Comparison of ENCODE assay signal across 8 cellular contexts in the genomic region with DNA sequence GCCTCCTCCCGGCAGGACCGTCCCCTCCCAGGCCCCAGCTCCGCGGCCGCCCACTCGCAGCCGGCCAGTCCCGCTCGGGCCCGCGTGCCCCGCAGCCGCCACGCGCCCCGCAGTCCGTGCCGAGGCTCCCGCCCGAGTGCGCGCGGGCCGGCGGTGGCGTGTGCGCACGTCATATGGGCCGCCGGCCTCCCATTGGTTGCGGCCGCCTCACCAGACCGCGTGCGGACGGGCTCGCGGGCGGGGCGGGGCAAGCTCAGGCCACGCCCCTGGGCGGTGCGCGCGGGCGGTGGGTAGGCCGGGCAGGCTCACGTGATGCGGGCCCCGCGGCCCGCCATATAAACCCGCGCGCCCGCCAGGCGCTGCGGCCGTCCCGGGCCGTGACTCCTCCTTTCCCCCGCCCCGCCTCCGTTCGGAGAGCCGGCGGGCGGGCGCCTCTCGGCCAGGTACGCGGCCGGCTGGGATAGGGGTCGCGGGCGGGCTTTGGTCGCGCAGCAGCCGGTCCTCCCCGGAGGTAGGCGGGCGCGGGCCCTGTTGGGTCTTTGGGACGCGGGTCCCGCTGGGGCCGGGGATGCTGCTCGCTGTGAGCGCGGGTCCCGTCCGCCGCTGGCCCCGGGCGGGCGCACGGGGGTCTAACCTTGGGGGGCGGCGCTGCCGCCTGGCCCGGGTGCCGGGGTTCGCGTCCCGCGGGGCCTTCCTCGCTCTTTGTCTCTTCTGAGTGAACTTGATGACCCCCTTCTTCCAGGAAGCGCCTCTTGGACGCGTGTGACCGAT. TPM values are rescaled to one million over a fixed set of nuclear protein-coding genes. Genes with fewer than 3 reads are reported as not detected.
DNase-seq lines count a peak whose midpoint lies in the region; ATAC-seq and TF ChIP-seq lines count a peak whose summit lies in the region.

A gene (plus strand): TSS at position 362 of the 771 bp plus-strand sequence. CDS start 408 bp downstream, at position 770.

- H3F3A ChIP-seq in GM23248 (ENCODE audit: insufficient read depth) (peaks cover 28% of the 10 kb centered on the region), neural cell (ENCODE audit: insufficient read depth, low read length, poor library complexity, severe bottlenecking) (no peaks in the 10 kb centered on the region)

- in situ Hi-C loops in GM23248 (cut with MboI), result no loop called here

- H3K27ac Mint-ChIP-seq in activated T-helper 2 cell treated with anti-CD3 and anti-CD28 coated beads, Interferon-gamma antibody, Interleukin-2, Interleukin-4, amounts not matched to agents 10 μg/mL and 5 μg/mL and 100 μg/mL, durations not matched to agents 14 hours and 24 hours and 36 hours, result peak within 1 kb of the TSS; percentile 95

- TF ChIP-seq EP300 in neural cell (conservative IDR thresholded peaks at IDR 0.05; ENCODE audit: poor library complexity, severe bottlenecking), result peak; percentile 86
- no peak for TF ChIP-seq EP300 in stomach (IDR thresholded peaks at IDR 0.05)

- H3K27me3 ChIP-seq in GM23248 (replicated peaks; ENCODE audit: insufficient read depth) (no peaks in the 10 kb centered on the region), RWPE2 (ENCODE audit: insufficient read depth, poor library complexity, severe bottlenecking) (no peaks in the 10 kb centered on the region), neural cell (ENCODE audit: insufficient read depth, low read depth, low read length) (no peaks in the 10 kb centered on the region), stomach (no peaks in the 10 kb centered on the region)

- peak; percentile 62 for ATAC-seq in RWPE2 (ENCODE audit: low read depth)

- H3K4me1 ChIP-seq in GM23248 (ENCODE audit: insufficient read depth), result peaks cover 26% of the 10 kb centered on the region
- H3K4me1 ChIP-seq in RWPE2 (ENCODE audit: insufficient read depth, poor library complexity, severe bottlenecking), result peaks cover 26% of the 10 kb centered on the region
- H3K4me1 ChIP-seq in stomach, result peaks cover 14 to 55% (median 42%) of the 10 kb centered on the region in 4 donors

- H3K4me3 ChIP-seq in GM23248, result peak within 1 kb of the TSS; percentile 88
- peak within 1 kb of the TSS; percentile 91 for H3K4me3 ChIP-seq in RWPE2 (ENCODE audit: severe bottlenecking)
- peak within 1 kb of the TSS; percentile 97 for H3K4me3 ChIP-seq in neural cell (ENCODE audit: low read length)
- H3K4me3 ChIP-seq in stomach, result peak within 1 kb of the TSS; percentile 75 to 94 (median 82)

- peak in 1 of 4 donors; percentile 32 for TF ChIP-seq POLR2A in stomach (IDR thresholded peaks at IDR 0.05)

- H4K20me1 ChIP-seq in GM23248 (ENCODE audit: insufficient read depth) (no peaks in the 10 kb centered on the region), neural cell (ENCODE audit: insufficient read depth) (no peaks in the 10 kb centered on the region)

- TF ChIP-seq RAD21 in neural cell (conservative IDR thresholded peaks at IDR 0.05), result no peak

- H3K79me2 ChIP-seq in GM23248 (ENCODE audit: insufficient read depth) (peaks cover 32% of the 10 kb centered on the region), neural cell (replicated peaks; ENCODE audit: insufficient read depth, low read length) (peaks cover 35% of the 10 kb centered on the region)

- peaks cover 56% of the 10 kb centered on the region for H3K36me3 Mint-ChIP-seq in activated T-helper 2 cell treated with anti-CD3 and anti-CD28 coated beads, Interferon-gamma antibody, Interleukin-2, Interleukin-4, amounts not matched to agents 10 μg/mL and 5 μg/mL and 100 μg/mL, durations not matched to agents 14 hours and 24 hours and 36 hours (ENCODE audit: low read depth)

- peak within 1 kb of the TSS; percentile 81 for H2AFZ ChIP-seq in GM23248
- H2AFZ ChIP-seq in neural cell (ENCODE audit: low read depth, low read length), result peak within 1 kb of the TSS; percentile 25

- H3K36me3 ChIP-seq in GM23248 (ENCODE audit: low read depth) (peaks cover under 1% of the 10 kb centered on the region; the same call in 1 of the 2 replicates), RWPE2 (ENCODE audit: low read depth) (peaks cover 45% of the 10 kb centered on the region), neural cell (ENCODE audit: insufficient read depth, low read length) (no peaks in the 10 kb centered on the region), stomach (peaks cover 0 to 12% (median 5%) of the 10 kb centered on the region in 4 donors)

- WGBS in GM23248 (ENCODE audit: low coverage in 1 of 2, low lambda C conversion rate in 2 of 2, missing lambda C conversion rate in 2 of 2), 2 experiments, result 2% methylated on average over 47 to 54 of the region's 111 CpGs
- 0 to 2% (median 1%) methylated on average over 15 to 111 of the region's 111 CpGs for WGBS in stomach, 5 donors

- H3K4me3 Mint-ChIP-seq in activated T-helper 2 cell treated with anti-CD3 and anti-CD28 coated beads, Interferon-gamma antibody, Interleukin-2, Interleukin-4, amounts not matched to agents 10 μg/mL and 5 μg/mL and 100 μg/mL, durations not matched to agents 14 hours and 24 hours and 36 hours (ENCODE audit: low read depth), result peak within 1 kb of the TSS; percentile 96

- intact Hi-C loops in activated T-helper 2 cell treated with anti-CD3 and anti-CD28 coated beads, Interferon-gamma antibody, Interleukin-2, Interleukin-4, amounts not matched to agents 10 μg/mL and 5 μg/mL and 100 μg/mL, durations not matched to agents 14 hours and 24 hours and 36 hours (cut with micrococcal nuclease), result loop anchor here (1.0 to 10.0 kb wide), 8 partner anchors 14 to 1477 kb away; a partner anchor contains a TSS
- intact Hi-C loops in stomach (cut with DNase I; ENCODE audit: low total_unique reads), result no loop called here

- H3K9ac ChIP-seq in GM23248 (peak within 1 kb of the TSS; percentile 99), neural cell (ENCODE audit: low read length) (peak within 1 kb of the TSS; percentile 90)

- H3K4me1 Mint-ChIP-seq in activated T-helper 2 cell treated with anti-CD3 and anti-CD28 coated beads, Interferon-gamma antibody, Interleukin-2, Interleukin-4, amounts not matched to agents 10 μg/mL and 5 μg/mL and 100 μg/mL, durations not matched to agents 14 hours and 24 hours and 36 hours (ENCODE audit: low read depth), result peaks cover 56% of the 10 kb centered on the region

- peaks cover 10% of the 10 kb centered on the region for H3K9me3 Mint-ChIP-seq in activated T-helper 2 cell treated with anti-CD3 and anti-CD28 coated beads, Interferon-gamma antibody, Interleukin-2, Interleukin-4, amounts not matched to agents 10 μg/mL and 5 μg/mL and 100 μg/mL, durations not matched to agents 14 hours and 24 hours and 36 hours

- H3K9me3 ChIP-seq in GM23248 (ENCODE audit: low read depth) (no peaks in the 10 kb centered on the region), RWPE2 (ENCODE audit: severe bottlenecking) (no peaks in the 10 kb centered on the region), neural cell (ENCODE audit: low read length) (peaks cover 3% of the 10 kb centered on the region), stomach (no peaks in the 10 kb centered on the region)

- H3K4me2 ChIP-seq in GM23248 (ENCODE audit: unreplicated experiment) (peak within 1 kb of the TSS; percentile 85), neural cell (ENCODE audit: low read length) (peak within 1 kb of the TSS; percentile 74)

- no peaks in the 10 kb centered on the region for H3K9me2 ChIP-seq in GM23248 (ENCODE audit: insufficient read depth)
- H3K9me2 ChIP-seq in neural cell (ENCODE audit: insufficient read depth, low read length), result no peaks in the 10 kb centered on the region

- DNase-seq in Daoy (ENCODE audit: low read depth) (peak; percentile 98), GM23248 (peak; percentile 97), Kasumi-1 (lab: John Stamatoyannopoulos, UW) (peak; percentile 63 to 75), RWPE2 (ENCODE audit: low spot score) (peak; percentile 83), fibroblast of peridontal ligament (ENCODE audit: extremely low read depth) (peak; percentile 88), stomach (peak; percentile 95)
- DNase-seq in activated T-helper 2 cell treated with anti-CD3 and anti-CD28 coated beads, Interferon-gamma antibody, Interleukin-2, Interleukin-4, amounts not matched to agents 10 μg/mL and 5 μg/mL and 100 μg/mL, durations not matched to agents 14 hours and 24 hours and 36 hours (ENCODE audit: low spot score), result peak; percentile 92

- TF ChIP-seq CTCF in RWPE2 (IDR thresholded peaks at IDR 0.05; ENCODE audit: poor library complexity, severe bottlenecking) (no peak), neural cell (IDR thresholded peaks at IDR 0.05; ENCODE audit: poor library complexity, severe bottlenecking) (no peak), stomach (IDR thresholded peaks at IDR 0.05) (no peak)

- no peaks in the 10 kb centered on the region for H3K27me3 Mint-ChIP-seq in activated T-helper 2 cell treated with anti-CD3 and anti-CD28 coated beads, Interferon-gamma antibody, Interleukin-2, Interleukin-4, amounts not matched to agents 10 μg/mL and 5 μg/mL and 100 μg/mL, durations not matched to agents 14 hours and 24 hours and 36 hours (ENCODE audit: low read depth)

- H3K27ac ChIP-seq in GM23248 (peak within 1 kb of the TSS; percentile 96), RWPE2 (ENCODE audit: poor library complexity, severe bottlenecking) (peak within 1 kb of the TSS; percentile 94), neural cell (ENCODE audit: low read length) (peak within 1 kb of the TSS; percentile 89), stomach (peak within 1 kb of the TSS; percentile 94 to 99 (median 97))

TF ChIP-seq in neural cell, 6 proteins besides CTCF, POLR2A, EP300 and RAD21 (continues in another document):
- TF ChIP-seq POLR2AphosphoS5 (IDR thresholded peaks at IDR 0.05) (peak; percentile 77), SMC3 (conservative IDR thresholded peaks at IDR 0.05; ENCODE audit: poor library complexity) (peak; percentile 22), TAF1 (IDR thresholded peaks at IDR 0.05; ENCODE audit: low read depth) (no peak)

RNA-seq across cellular contexts. Expression of the gene that starts here (rescaled TPM):
- total RNA-seq in Daoy (2014; rRNA removed; shearing (Covaris generic)), result 76.9 and 83.7 TPM in 2 replicates
- 40.3 and 45.3 TPM in 2 replicates for total RNA-seq in GM23248 (2014; rRNA removed; shearing (Covaris generic))
- polyA plus RNA-seq in GM23248 (2016; fragmentation: Nextera tagmentation; extraction: Ambion mirVana) (30.7 and 34.4 TPM in 2 replicates), neural cell (62.7 and 71.0 TPM in 2 replicates), stomach (10 to 100 TPM; 24.5 to 37.9 (median 30.5) TPM)
- total RNA-seq in activated T-helper 2 cell treated with anti-CD3 and anti-CD28 coated beads, Interferon-gamma antibody, Interleukin-2, Interleukin-4, amounts not matched to agents 10 μg/mL and 5 μg/mL and 100 μg/mL, durations not matched to agents 14 hours and 24 hours and 36 hours, result 197 and 198 TPM in 2 replicates
- polyA minus RNA-seq in neural cell, result 81.1 and 85.7 TPM in 2 replicates
- total RNA-seq in stomach, result 10 to 100 TPM in 4 of 5 donors, 1 to 10 TPM in 1; 9.9 to 65.2 (median 42.2) TPM

Comparison
In these comparisons a context has a peak if more than half of its experiments do, and no peak if none do; other contexts are left out.
1. Peak in every context shown above with its lines: DNase-seq, ATAC-seq, H3K4me3 ChIP-seq and H3K27ac ChIP-seq.